Comparison of ENCODE assay signal across 1 cellular context in genomic region chr11:33040862-33041453, GRCh38.
TF ChIP-seq lines count a peak whose summit lies in the region.

No MANE protein-coding gene starts in this region.

TF ChIP-seq in K562, 482 proteins besides CTCF, POLR2A, EP300 and RAD21 (continued from another document):
- TF ChIP-seq HOMEZ (CRISPR knock-in tag; IDR thresholded peaks at IDR 0.05) (no peak), ZNF584 (CRISPR knock-in tag; IDR thresholded peaks at IDR 0.05; ENCODE audit: low read depth) (no peak), ZNF165 (CRISPR knock-in tag; IDR thresholded peaks at IDR 0.05; ENCODE audit: borderline replicate concordance) (no peak), KAT2B (IDR thresholded peaks at IDR 0.05; ENCODE audit: low read depth, low read length) (no peak), ZFP1 (CRISPR knock-in tag; IDR thresholded peaks at IDR 0.05) (no peak), FOS (IDR thresholded peaks at IDR 0.05; ENCODE audit: extremely low read depth, insufficient read length) (no peak), PRDM10 (IDR thresholded peaks at IDR 0.05; ENCODE audit: partially characterized antibody) (no peak)
